ENCODE assay signal across 8 cellular contexts in genomic region chr6:3229566-3230274, GRCh38. TPM values are rescaled to one million over a fixed set of nuclear protein-coding genes. Genes with fewer than 3 reads are reported as not detected.
DNase-seq lines count a peak whose midpoint lies in the region; ATAC-seq, FAIRE-seq and TF ChIP-seq lines count a peak whose summit lies in the region.

No MANE protein-coding gene starts in this region.

- DNase-seq in stimulated activated CD4-positive, alpha-beta T cell treated with anti-CD3 and anti-CD28 coated beads, Interleukin-1b, Interleukin-23, amount 100 ng/mL, for 48 hours, result peak; percentile 21
- DNase-seq in stimulated activated CD4-positive, alpha-beta T cell treated with anti-CD3 and anti-CD28 coated beads, Interleukin-4, amount 100 ng/mL, for 4 hours, result no peak
- DNase-seq in SHP77 (lab: John Stamatoyannopoulos, UW) (peak; percentile 63 to 86), fibroblast of lung (ENCODE audit: low read depth in 2 of 2) (peak in 1 of 2 donors; percentile 56), H4 (ENCODE audit: low spot score) (no peak), pancreas (no peak)

- 33 to 42% methylated on average over 31 of the region's 31 CpGs for WGBS in pancreas, 2 donors

- no peaks in the 10 kb centered on the region for H3K36me3 Mint-ChIP-seq in stimulated activated memory B cell treated with anti-CD40 and anti-IgM and Interleukin-4, amounts not matched to agents 10 μg/mL and 1 μg/mL and 100 μg/mL, for 72 hours

- H3K4me3 ChIP-seq in fibroblast of lung (replicated peaks in 1 of 4; ENCODE audit: control extremely low read depth in 1 of 4, insufficient read depth in 1 of 4, low read depth in 3 of 4, low read length in 4 of 4) (no peak overlapping the region), pancreas (no peak overlapping the region)

- H3K79me2 ChIP-seq in fibroblast of lung (ENCODE audit: control insufficient read depth, insufficient read depth, low read length), result no peaks in the 10 kb centered on the region

- no peak overlapping the region for H3K27ac Mint-ChIP-seq in stimulated activated memory B cell treated with anti-CD40 and anti-IgM and Interleukin-4, amounts not matched to agents 10 μg/mL and 1 μg/mL and 100 μg/mL, for 72 hours

- H3K9me3 ChIP-seq in fibroblast of lung (ENCODE audit: control insufficient read depth, insufficient read depth, low read depth, low read length), result no peaks in the 10 kb centered on the region
- H3K9me3 ChIP-seq in pancreas, result no peaks in the 10 kb centered on the region

- peaks cover 55% of the 10 kb centered on the region for H3K4me1 Mint-ChIP-seq in stimulated activated memory B cell treated with anti-CD40 and anti-IgM and Interleukin-4, amounts not matched to agents 10 μg/mL and 1 μg/mL and 100 μg/mL, for 72 hours

- no peaks in the 10 kb centered on the region for H4K20me1 ChIP-seq in fibroblast of lung (ENCODE audit: control insufficient read depth, extremely low read depth, insufficient read depth, low read length)

- peak overlapping the region; percentile 8 for H3K4me2 ChIP-seq in fibroblast of lung (ENCODE audit: extremely low read depth, insufficient read depth, low read length)

- peak overlapping the region; percentile 34 for H3K4me3 Mint-ChIP-seq in stimulated activated memory B cell treated with anti-CD40 and anti-IgM and Interleukin-4, amounts not matched to agents 10 μg/mL and 1 μg/mL and 100 μg/mL, for 72 hours

- no peak overlapping the region for H3K9ac ChIP-seq in fibroblast of lung (ENCODE audit: insufficient read depth, low read length)

- no peaks in the 10 kb centered on the region for H3K36me3 ChIP-seq in fibroblast of lung (ENCODE audit: control insufficient read depth, insufficient read depth, low read length)
- H3K36me3 ChIP-seq in pancreas, result no peaks in the 10 kb centered on the region

- FAIRE-seq in pancreas (lab: Jason Lieb, UNC), result no peak

- intact Hi-C loops in pancreas (cut with DNase I), result no loop called here

- peaks cover 72% of the 10 kb centered on the region for H3K27me3 ChIP-seq in fibroblast of lung (ENCODE audit: control insufficient read depth, insufficient read depth, low read length)
- no peaks in the 10 kb centered on the region for H3K27me3 ChIP-seq in pancreas

- no peak overlapping the region for H3K27ac ChIP-seq in fibroblast of lung (ENCODE audit: insufficient read depth, low read length)
- H3K27ac ChIP-seq in pancreas, result no peak overlapping the region

- peaks cover 92% of the 10 kb centered on the region for H3K27me3 Mint-ChIP-seq in stimulated activated memory B cell treated with anti-CD40 and anti-IgM and Interleukin-4, amounts not matched to agents 10 μg/mL and 1 μg/mL and 100 μg/mL, for 72 hours

- no peak for TF ChIP-seq CTCF in fibroblast of lung (conservative IDR thresholded peaks at IDR 0.05 in 1 of 2, IDR thresholded peaks at IDR 0.05 in 1 of 2; ENCODE audit: low read depth in 1 of 2, low read length in 2 of 2)
- TF ChIP-seq CTCF in pancreas (IDR thresholded peaks at IDR 0.05), result no peak

- H3K9me3 Mint-ChIP-seq in stimulated activated memory B cell treated with anti-CD40 and anti-IgM and Interleukin-4, amounts not matched to agents 10 μg/mL and 1 μg/mL and 100 μg/mL, for 72 hours, result no peaks in the 10 kb centered on the region

- peaks cover 8% of the 10 kb centered on the region for H3K4me1 ChIP-seq in fibroblast of lung (ENCODE audit: control insufficient read depth, extremely low read depth, insufficient read depth, low read length)
- H3K4me1 ChIP-seq in pancreas, result peaks cover 3 to 12% (median 12%) of the 10 kb centered on the region in 3 donors

- no peak overlapping the region for H2AFZ ChIP-seq in fibroblast of lung (ENCODE audit: low read length)

- ATAC-seq in stimulated activated memory B cell treated with anti-CD40 and anti-IgM and Interleukin-4, amounts not matched to agents 10 μg/mL and 1 μg/mL and 100 μg/mL, for 72 hours, result no peak
- ATAC-seq in HG02852 (IDR thresholded peaks at IDR 0.05; ENCODE audit: unreplicated experiment) (no peak), pancreas (no peak)

RNA-seq across cellular contexts. Expression of gene TUBB2B, which starts 2.3 kb away (rescaled TPM):
- total RNA-seq in fibroblast of lung (3.8 and 5.1 TPM in 2 replicates), pancreas (10 to 100 TPM in 2 of 6 donors, 1 to 10 TPM in 4; 1.9 to 17.6 (median 5.7) TPM)
- polyA plus RNA-seq in fibroblast of lung (3.4 and 5.2 TPM in 2 replicates), pancreas (1 to 10 TPM; 3.8 to 6.1 TPM)
- 4.4 and 5.9 TPM in 2 replicates for polyA plus RNA-seq in fibroblast of lung (2012)
- polyA minus RNA-seq in fibroblast of lung (ENCODE audit: low replicate concordance), result 9.3 and 12.1 TPM in 2 replicates
- 5.1 and 6.6 TPM in 2 replicates for total RNA-seq in H4 (2014; rRNA removed; shearing (Covaris generic))

RNA-seq across cellular contexts. Expression of gene PSMG4, which starts 29.0 kb away (rescaled TPM):
- total RNA-seq in fibroblast of lung, result 24.4 and 34.2 TPM in 2 replicates
- polyA plus RNA-seq in fibroblast of lung, result 12.5 and 17.5 TPM in 2 replicates
- polyA plus RNA-seq in fibroblast of lung (2012), result 22.5 and 34.9 TPM in 2 replicates
- 7.3 and 21.7 TPM in 2 replicates for polyA minus RNA-seq in fibroblast of lung (ENCODE audit: low replicate concordance)
- total RNA-seq in H4 (2014; rRNA removed; shearing (Covaris generic)), result 24.2 and 24.5 TPM in 2 replicates
- 10 to 100 TPM; 10.6 to 18.0 (median 15.5) TPM for total RNA-seq in pancreas
- polyA plus RNA-seq in pancreas, result 10 to 100 TPM; 23.7 to 40.5 TPM

Comparison
In these comparisons a context has a peak if more than half of its experiments do, and no peak if none do; other contexts are left out.
1. DNase-seq: peak in stimulated activated CD4-positive, alpha-beta T cell treated with anti-CD3 and anti-CD28 coated beads, Interleukin-1b, Interleukin-23, amount 100 ng/mL, for 48 hours (single experiment) and SHP77 (2 of 2); none in stimulated activated CD4-positive, alpha-beta T cell treated with anti-CD3 and anti-CD28 coated beads, Interleukin-4, amount 100 ng/mL, for 4 hours (0 of 2), H4 (single experiment) and pancreas (0 of 6).